Comparison of ENCODE assay signal across 15 cellular contexts in genomic region chr20:37846573-37846972, GRCh38. TPM values are rescaled to one million over a fixed set of nuclear protein-coding genes. Genes with fewer than 3 reads are reported as not detected.
A peak's percentile ranks its signal among the peaks of the same experiment; 100 is the strongest.
DNase-seq lines count a peak whose midpoint lies in the region; ATAC-seq lines count a peak whose summit lies in the region.
"Had no signal": no experiment of that assay in that cellular context is flagged by ENCODE, and none has a peak within 500 bp of the region (broad histone marks: within the 10 kb centered on the region; RNA-seq: fewer than 3 reads in every experiment).

No MANE protein-coding gene starts in this region.

- H3K27me3 Mint-ChIP-seq in activated naive CD4-positive, alpha-beta T cell treated with anti-CD3 and anti-CD28 coated beads, Interleukin-2, amount 50 U/mL, for 24 hours: no peaks in the 10 kb centered on the region

- 19 to 24% methylated on average over 4 of the region's 4 CpGs for WGBS in ectodermal cell, 2 experiments

- peaks cover 44% of the 10 kb centered on the region for H3K4me1 ChIP-seq in ectodermal cell (ENCODE audit: control insufficient read depth, insufficient read depth, low read length)

- H3K27me3 ChIP-seq in ectodermal cell (ENCODE audit: control insufficient read depth, insufficient read depth, low read length, poor library complexity, severe bottlenecking): no peaks in the 10 kb centered on the region

- no peak for DNase-seq in activated naive CD4-positive, alpha-beta T cell treated with Interleukin-2 at 50 U/mL for 16 hours
- DNase-seq in NCI-H2227 treated with DMSO at 0.1 percent for 48 hours (lab: John Stamatoyannopoulos, UW) (peak; percentile 19), anterior cingulate cortex (lab: John Stamatoyannopoulos, UW) (no peak)
- DNase-seq in stimulated activated effector memory CD8-positive, alpha-beta T cell treated with anti-CD3 and anti-CD28 coated beads, Interleukin-12 subunit alpha, Interleukin-12 subunit beta, amount 100 ng/mL, for 72 hours (ENCODE audit: low spot score in 2 of 2): no peak
- DNase-seq: aorta, KG1, mesenchymal stem cell, NCI-H524 treated with DMSO at 0.1 percent for 48 hours, T-helper 9 cell had no signal

- no peaks in the 10 kb centered on the region for H3K4me1 Mint-ChIP-seq in activated naive CD4-positive, alpha-beta T cell treated with anti-CD3 and anti-CD28 coated beads, Interleukin-2, amount 50 U/mL, for 24 hours
- no peaks in the 10 kb centered on the region for H3K4me1 Mint-ChIP-seq in stimulated activated effector memory CD8-positive, alpha-beta T cell treated with anti-CD3 and anti-CD28 coated beads, Interleukin-12 subunit alpha, Interleukin-12 subunit beta, amount 100 ng/mL, for 72 hours

- ATAC-seq in HG02973 (IDR thresholded peaks at IDR 0.05; ENCODE audit: unreplicated experiment) (no peak), HG03097 (IDR thresholded peaks at IDR 0.05; ENCODE audit: low FRiP score, unreplicated experiment) (no peak)
- no peak for ATAC-seq in stimulated activated effector memory CD8-positive, alpha-beta T cell treated with anti-CD3 and anti-CD28 coated beads, Interleukin-12 subunit alpha, Interleukin-12 subunit beta, amount 100 ng/mL, for 72 hours
- ATAC-seq: Right ventricle myocardium inferior had no signal

- H3K27ac Mint-ChIP-seq in activated naive CD4-positive, alpha-beta T cell treated with anti-CD3 and anti-CD28 coated beads, Interleukin-2, amount 50 U/mL, for 24 hours: peak overlapping the region; percentile 14
- no peak overlapping the region for H3K27ac Mint-ChIP-seq in stimulated activated effector memory CD8-positive, alpha-beta T cell treated with anti-CD3 and anti-CD28 coated beads, Interleukin-12 subunit alpha, Interleukin-12 subunit beta, amount 100 ng/mL, for 72 hours
- H3K27ac Mint-ChIP-seq: activated T-helper 2 cell treated with anti-CD3 and anti-CD28 coated beads, Interferon-gamma antibody, Interleukin-2, Interleukin-4, amounts not matched to agents 10 μg/mL and 5 μg/mL and 100 μg/mL, durations not matched to agents 14 hours and 24 hours and 36 hours had no signal

- H3K9me3 ChIP-seq in ectodermal cell (ENCODE audit: control insufficient read depth, low read length): no peaks in the 10 kb centered on the region

- no peak overlapping the region for H3K4me3 Mint-ChIP-seq in activated naive CD4-positive, alpha-beta T cell treated with anti-CD3 and anti-CD28 coated beads, Interleukin-2, amount 50 U/mL, for 24 hours
- no peak overlapping the region for H3K4me3 Mint-ChIP-seq in stimulated activated effector memory CD8-positive, alpha-beta T cell treated with anti-CD3 and anti-CD28 coated beads, Interleukin-12 subunit alpha, Interleukin-12 subunit beta, amount 100 ng/mL, for 72 hours

- H3K36me3 Mint-ChIP-seq in activated naive CD4-positive, alpha-beta T cell treated with anti-CD3 and anti-CD28 coated beads, Interleukin-2, amount 50 U/mL, for 24 hours: peaks cover 17% of the 10 kb centered on the region
- H3K36me3 Mint-ChIP-seq in stimulated activated effector memory CD8-positive, alpha-beta T cell treated with anti-CD3 and anti-CD28 coated beads, Interleukin-12 subunit alpha, Interleukin-12 subunit beta, amount 100 ng/mL, for 72 hours: peaks cover 32% of the 10 kb centered on the region

- H3K9me3 Mint-ChIP-seq in activated naive CD4-positive, alpha-beta T cell treated with anti-CD3 and anti-CD28 coated beads, Interleukin-2, amount 50 U/mL, for 24 hours: no peaks in the 10 kb centered on the region
- no peaks in the 10 kb centered on the region for H3K9me3 Mint-ChIP-seq in stimulated activated effector memory CD8-positive, alpha-beta T cell treated with anti-CD3 and anti-CD28 coated beads, Interleukin-12 subunit alpha, Interleukin-12 subunit beta, amount 100 ng/mL, for 72 hours
- H3K9me3 Mint-ChIP-seq: activated T-helper 2 cell treated with anti-CD3 and anti-CD28 coated beads, Interferon-gamma antibody, Interleukin-2, Interleukin-4, amounts not matched to agents 10 μg/mL and 5 μg/mL and 100 μg/mL, durations not matched to agents 14 hours and 24 hours and 36 hours had no signal

- H3K4me3 ChIP-seq in ectodermal cell (ENCODE audit: insufficient read depth, low read depth, low read length): no peak overlapping the region

- peak overlapping the region; percentile 3 for H3K27ac ChIP-seq in ectodermal cell (ENCODE audit: insufficient read depth, low read depth, low read length, poor library complexity, severe bottlenecking)

- no peaks in the 10 kb centered on the region for H3K36me3 ChIP-seq in ectodermal cell (ENCODE audit: control insufficient read depth, insufficient read depth, low read length)

RNA-seq across cellular contexts. Expression of gene VSTM2L, which starts 56.4 kb away (rescaled TPM):
- polyA plus RNA-seq in ectodermal cell (2013, experiment 1 of 4): 16.8 TPM
- 17.7 TPM for polyA plus RNA-seq in ectodermal cell (2013, experiment 2 of 4)
- polyA plus RNA-seq in ectodermal cell (2013, experiment 3 of 4): 24.9 TPM
- 31.2 TPM for polyA plus RNA-seq in ectodermal cell (2013, experiment 4 of 4)
- polyA plus RNA-seq: aorta had no signal
